In genomic region chrX:143027262-143027661, GRCh38 we compare ENCODE assay signal across 27 cellular contexts. TPM values are rescaled to one million over a fixed set of nuclear protein-coding genes. Genes with fewer than 3 reads are reported as not detected.
"Had no signal": no experiment of that assay in that cellular context is flagged by ENCODE, and none has a peak within 500 bp of the region (broad histone marks: within the 10 kb centered on the region; RNA-seq: fewer than 3 reads in every experiment).

No MANE protein-coding gene starts in this region.

- H3K27ac ChIP-seq: Peyer's patch, SJSA1 had no signal

- H3K27me3 ChIP-seq: MG63, Peyer's patch, SJSA1 had no signal

- DNase-seq: activated CD4-positive, alpha-beta T cell treated with anti-CD3 and anti-CD28 coated beads, Interleukin-2, amount 10 ng/mL, durations not matched to agents 7 days and 5 days; activated CD4-positive, alpha-beta T cell treated with anti-CD3 and anti-CD28 coated beads, Interleukin-2, amount 50 U/mL, for 48 hours; activated CD8-positive, alpha-beta T cell treated with anti-CD3 and anti-CD28 coated beads, Interleukin-2, amount 10 ng/mL, durations not matched to agents 7 days and 5 days; activated effector memory CD4-positive, alpha-beta T cell treated with Interleukin-2 at 50 U/mL for 16 hours; activated naive CD4-positive, alpha-beta T cell treated with anti-CD3 and anti-CD28 coated beads, Interleukin-2, amount 10 ng/mL, durations not matched to agents 7 days and 5 days; activated naive CD8-positive, alpha-beta T cell treated with anti-CD3 and anti-CD28 coated beads, Interleukin-2, amount 50 U/mL, for 24 hours; activated T-cell treated with anti-CD3 and anti-CD28 coated beads, Interleukin-2, amount 50 U/mL, for 24 hours; anterior cingulate cortex; caudate nucleus; cerebellar nuclear complex; Kasumi-1; KG1; MG63; NCI-H1048; NCI-H1105 treated with DMSO at 0.1 percent for 48 hours; NCI-H146; NCI-H2081; NCI-H2171; NK-92 treated with Interleukin-12 subunit alpha and Interleukin-12 subunit beta, amount 100 ng/mL, for 24 hours; PC-3; Peyer's patch; RPMI8226; SHP77 treated with DMSO at 0.1 percent for 48 hours; SK-N-SH had no signal

- H3K4me3 ChIP-seq: MG63, Peyer's patch, SJSA1 had no signal

- H3K36me3 ChIP-seq: MG63, Peyer's patch, SJSA1 had no signal

- H3K4me1 ChIP-seq: Peyer's patch, SJSA1 had no signal

- H3K9me3 ChIP-seq: MG63, Peyer's patch, SJSA1, SK-N-SH had no signal

- ATAC-seq: activated CD8-positive, alpha-beta T cell treated with anti-CD3 and anti-CD28 coated beads, Interleukin-2, amount 10 ng/mL, durations not matched to agents 7 days and 5 days; activated naive CD8-positive, alpha-beta T cell treated with anti-CD3 and anti-CD28 coated beads, Interleukin-2, amount 50 U/mL, for 24 hours; PC-3 had no signal

RNA-seq across cellular contexts. Expression of gene SPANXN4, which starts 1.5 kb away (rescaled TPM):
- total RNA-seq: activated CD4-positive, alpha-beta T cell treated with anti-CD3 and anti-CD28 coated beads, Interleukin-2, amount 10 ng/mL, durations not matched to agents 7 days and 5 days; activated CD8-positive, alpha-beta T cell treated with anti-CD3 and anti-CD28 coated beads, Interleukin-2, amount 10 ng/mL, durations not matched to agents 7 days and 5 days; activated T-helper 1 cell treated with anti-CD3 and anti-CD28 coated beads, Interleukin-12 subunit alpha, Interleukin-12 subunit beta, Interleukin-2, Interleukin-4 antibody, amounts not matched to agents 30 ng/mL and 10 ng/mL and 1 ng/mL, durations not matched to agents 14 hours and 24 hours and 36 hours; bronchial epithelial cell; PC-3; Peyer's patch; SJSA1 had no signal
